In genomic region chr10:121734517-121735137, GRCh38 we compare ENCODE assay signal across 7 cellular contexts.
DNase-seq lines count a peak whose midpoint lies in the region; ATAC-seq and TF ChIP-seq lines count a peak whose summit lies in the region.

No MANE protein-coding gene starts in this region.

- H3K4me3 Mint-ChIP-seq in activated CD4-positive, alpha-beta memory T cell treated with anti-CD3 and anti-CD28 coated beads, Interleukin-2, amount 10 ng/mL, durations not matched to agents 7 days and 5 days: no peak overlapping the region

- no peaks in the 10 kb centered on the region for H3K4me1 ChIP-seq in ascending aorta
- H3K4me1 ChIP-seq in aorta (ENCODE audit: control insufficient read depth in 1 of 2, insufficient read depth in 2 of 2, low read length in 2 of 2): no peaks in the 10 kb centered on the region

- intact Hi-C loops in ascending aorta (cut with DNase I): loop anchor here (2.0 to 10.0 kb wide), 2 partner anchors 130 to 792 kb away; no protein-coding TSS in a partner anchor
- intact Hi-C loops in left colon (cut with DNase I, micrococcal nuclease): loop anchor here (5.0 to 10.0 kb wide), 2 partner anchors 130 to 792 kb away; no protein-coding TSS in a partner anchor
- intact Hi-C loops in aorta (cut with DNase I): loop anchor here (2.0 to 10.0 kb wide), 2 partner anchors 150 to 792 kb away; no protein-coding TSS in a partner anchor

- no peaks in the 10 kb centered on the region for H3K36me3 Mint-ChIP-seq in activated CD4-positive, alpha-beta memory T cell treated with anti-CD3 and anti-CD28 coated beads, Interleukin-2, amount 10 ng/mL, durations not matched to agents 7 days and 5 days (ENCODE audit: low read depth)

- peaks cover 16% of the 10 kb centered on the region for H3K27me3 Mint-ChIP-seq in activated CD4-positive, alpha-beta memory T cell treated with anti-CD3 and anti-CD28 coated beads, Interleukin-2, amount 10 ng/mL, durations not matched to agents 7 days and 5 days

- POLR2A ChIA-PET in activated CD4-positive, alpha-beta memory T cell treated with anti-CD3 and anti-CD28 coated beads, Interleukin-2, amount 10 ng/mL, durations not matched to agents 7 days and 5 days (lab: Charles Lee): no interaction called here

- peak; percentile 37 for DNase-seq in ELR (ENCODE audit: low read depth)
- DNase-seq in HuH-7.5 (ENCODE audit: low spot score): peak; percentile 27
- DNase-seq in ascending aorta (ENCODE audit: low spot score in 2 of 2): no peak
- DNase-seq in left colon: peak in 1 of 2 donors; percentile 32
- no peak for DNase-seq in aorta
- DNase-seq in activated CD4-positive, alpha-beta memory T cell treated with anti-CD3 and anti-CD28 coated beads, Interleukin-2, amount 10 ng/mL, durations not matched to agents 7 days and 5 days: no peak
- no peak for DNase-seq in NOMO-1 treated with DMSO at 0.1 percent for 48 hours (lab: John Stamatoyannopoulos, UW; ENCODE audit: unreplicated experiment)

- H3K36me3 ChIP-seq in ascending aorta (no peaks in the 10 kb centered on the region), aorta (ENCODE audit: control insufficient read depth in 1 of 2, insufficient read depth in 2 of 2, low read length in 1 of 2) (no peaks in the 10 kb centered on the region)

- H3K27me3 ChIP-seq in ascending aorta: no peaks in the 10 kb centered on the region
- H3K27me3 ChIP-seq in aorta (ENCODE audit: control insufficient read depth in 1 of 2, insufficient read depth in 2 of 2, low read length in 1 of 2): no peaks in the 10 kb centered on the region

- CTCF ChIA-PET in activated CD4-positive, alpha-beta memory T cell treated with anti-CD3 and anti-CD28 coated beads, Interleukin-2, amount 10 ng/mL, durations not matched to agents 7 days and 5 days (lab: Charles Lee): interaction anchor here (0.6 to 2.1 kb wide), 6 partner anchors 9 to 1525 kb away, joined by 3 to 8 read pairs (median 4); no protein-coding TSS in a partner anchor

- no peaks in the 10 kb centered on the region for H3K9me3 Mint-ChIP-seq in activated CD4-positive, alpha-beta memory T cell treated with anti-CD3 and anti-CD28 coated beads, Interleukin-2, amount 10 ng/mL, durations not matched to agents 7 days and 5 days

- H3K4me1 Mint-ChIP-seq in activated CD4-positive, alpha-beta memory T cell treated with anti-CD3 and anti-CD28 coated beads, Interleukin-2, amount 10 ng/mL, durations not matched to agents 7 days and 5 days: peaks cover 6% of the 10 kb centered on the region

- H3K9me3 ChIP-seq in ascending aorta: no peaks in the 10 kb centered on the region
- H3K9me3 ChIP-seq in aorta (ENCODE audit: control insufficient read depth, low read length): no peaks in the 10 kb centered on the region

- WGBS in aorta, 2 donors: 31 to 32% methylated on average over 13 to 14 of the region's 14 CpGs

- H3K27ac ChIP-seq in ascending aorta: no peak overlapping the region
- no peak overlapping the region for H3K27ac ChIP-seq in aorta (ENCODE audit: low read depth in 1 of 2, low read length in 2 of 2)

- TF ChIP-seq CTCF in ascending aorta (IDR thresholded peaks at IDR 0.05): peak; percentile 4 to 64 (median 53)

- H3K27ac Mint-ChIP-seq in activated CD4-positive, alpha-beta memory T cell treated with anti-CD3 and anti-CD28 coated beads, Interleukin-2, amount 10 ng/mL, durations not matched to agents 7 days and 5 days: no peak overlapping the region

- ATAC-seq in left colon (peak; percentile 26), aorta (ENCODE audit: low FRiP score) (peak; percentile 40)

- H3K4me3 ChIP-seq in ascending aorta (no peak overlapping the region), aorta (ENCODE audit: low read length in 2 of 2) (no peak overlapping the region)

Comparison
In these comparisons a context has a peak if more than half of its experiments do, and no peak if none do; other contexts are left out.
1. DNase-seq: peak in ELR (single experiment) and HuH-7.5 (single experiment); none in ascending aorta (0 of 2), aorta (0 of 2), activated CD4-positive, alpha-beta memory T cell treated with anti-CD3 and anti-CD28 coated beads, Interleukin-2, amount 10 ng/mL, durations not matched to agents 7 days and 5 days (single experiment) and NOMO-1 treated with DMSO at 0.1 percent for 48 hours (single experiment).